In genomic region chr14:35161231-35161630, GRCh38 we compare ENCODE assay signal across 10 cellular contexts. TPM values are rescaled to one million over a fixed set of nuclear protein-coding genes. Genes with fewer than 3 reads are reported as not detected.
DNase-seq lines count a peak whose midpoint lies in the region; ATAC-seq lines count a peak whose summit lies in the region.
"Had no signal": no experiment of that assay in that cellular context is flagged by ENCODE, and none has a peak within 500 bp of the region (broad histone marks: within the 10 kb centered on the region; RNA-seq: fewer than 3 reads in every experiment).

No MANE protein-coding gene starts in this region.

- peaks cover 31% of the 10 kb centered on the region for H3K36me3 ChIP-seq in CD4-positive, CD25-positive, alpha-beta regulatory T cell (ENCODE audit: control insufficient read depth, insufficient read depth, low read length)

- H3K27me3 Mint-ChIP-seq in CD4-positive, CD25-positive, alpha-beta regulatory T cell: no peaks in the 10 kb centered on the region
- no peaks in the 10 kb centered on the region for H3K27me3 Mint-ChIP-seq in activated T-helper 17 cell treated with anti-CD3 and anti-CD28 coated beads, Interleukin-2, amount 50 U/mL, for 72 hours

- no peaks in the 10 kb centered on the region for H3K27me3 ChIP-seq in CD4-positive, CD25-positive, alpha-beta regulatory T cell (ENCODE audit: control insufficient read depth, insufficient read depth, low read length)

- no peak overlapping the region for H3K4me3 ChIP-seq in CD4-positive, CD25-positive, alpha-beta regulatory T cell (ENCODE audit: low read depth, low read length)
- H3K4me3 ChIP-seq: coronary artery had no signal

- H3K36me3 Mint-ChIP-seq in CD4-positive, CD25-positive, alpha-beta regulatory T cell: peaks cover 34% of the 10 kb centered on the region
- H3K36me3 Mint-ChIP-seq in activated T-helper 17 cell treated with anti-CD3 and anti-CD28 coated beads, Interleukin-2, amount 50 U/mL, for 72 hours (ENCODE audit: low read depth): peaks cover 52% of the 10 kb centered on the region

- no peak overlapping the region for H3K4me3 Mint-ChIP-seq in CD4-positive, CD25-positive, alpha-beta regulatory T cell
- peak overlapping the region; percentile 73 for H3K4me3 Mint-ChIP-seq in activated T-helper 17 cell treated with anti-CD3 and anti-CD28 coated beads, Interleukin-2, amount 50 U/mL, for 72 hours

- no peaks in the 10 kb centered on the region for H3K9me3 ChIP-seq in CD4-positive, CD25-positive, alpha-beta regulatory T cell (ENCODE audit: control insufficient read depth in 2 of 2, low read length in 2 of 2)

- no peak for DNase-seq in CD4-positive, CD25-positive, alpha-beta regulatory T cell
- peak; percentile 69 for DNase-seq in iris pigment epithelial cell (ENCODE audit: low read depth)
- DNase-seq in iPS-NIHi7 (ENCODE audit: extremely low spot score): no peak
- no peak for DNase-seq in 8988T

- peak overlapping the region in 2 of 3 donors; percentile 26 to 40 for H3K27ac Mint-ChIP-seq in CD4-positive, CD25-positive, alpha-beta regulatory T cell
- peak overlapping the region; percentile 88 for H3K27ac Mint-ChIP-seq in activated T-helper 17 cell treated with anti-CD3 and anti-CD28 coated beads, Interleukin-2, amount 50 U/mL, for 72 hours

- ATAC-seq in CD4-positive, CD25-positive, alpha-beta regulatory T cell (ENCODE audit: low read depth in 2 of 2): peak in 1 of 2 donors; percentile 34
- ATAC-seq in GM18868 (IDR thresholded peaks at IDR 0.05; ENCODE audit: unreplicated experiment) (peak; percentile 63), GM21619 (IDR thresholded peaks at IDR 0.05; ENCODE audit: unreplicated experiment) (no peak), GM21515 (IDR thresholded peaks at IDR 0.05; ENCODE audit: unreplicated experiment) (no peak)
- peak; percentile 71 for ATAC-seq in activated T-helper 17 cell treated with anti-CD3 and anti-CD28 coated beads, Interleukin-2, amount 50 U/mL, for 72 hours (replicated peaks)

- peaks cover 33 to 52% (median 37%) of the 10 kb centered on the region in 4 donors for H3K4me1 Mint-ChIP-seq in CD4-positive, CD25-positive, alpha-beta regulatory T cell
- H3K4me1 Mint-ChIP-seq in activated T-helper 17 cell treated with anti-CD3 and anti-CD28 coated beads, Interleukin-2, amount 50 U/mL, for 72 hours: peaks cover 41% of the 10 kb centered on the region

- H3K4me1 ChIP-seq in CD4-positive, CD25-positive, alpha-beta regulatory T cell (ENCODE audit: control insufficient read depth, insufficient read depth, low read length, poor library complexity, severe bottlenecking): peaks cover 8% of the 10 kb centered on the region
- H3K4me1 ChIP-seq: parathyroid adenoma had no signal

- H3K9me3 Mint-ChIP-seq in CD4-positive, CD25-positive, alpha-beta regulatory T cell: no peaks in the 10 kb centered on the region
- H3K9me3 Mint-ChIP-seq in activated T-helper 17 cell treated with anti-CD3 and anti-CD28 coated beads, Interleukin-2, amount 50 U/mL, for 72 hours: no peaks in the 10 kb centered on the region

- peak overlapping the region; percentile 2 for H3K27ac ChIP-seq in CD4-positive, CD25-positive, alpha-beta regulatory T cell (ENCODE audit: insufficient read depth, low read length, poor library complexity, severe bottlenecking)
- H3K27ac ChIP-seq: coronary artery, parathyroid adenoma had no signal

RNA-seq across cellular contexts. Expression of gene PRORP, which starts 38.9 kb away (rescaled TPM):
- 49.1 TPM for total RNA-seq in CD4-positive, CD25-positive, alpha-beta regulatory T cell
- 10 to 100 TPM; 76.3 to 83.1 (median 77.6) TPM for polyA plus RNA-seq in CD4-positive, CD25-positive, alpha-beta regulatory T cell
- 10 to 100 TPM; 40.3 to 52.9 TPM for total RNA-seq in activated T-helper 17 cell treated with anti-CD3 and anti-CD28 coated beads, Interleukin-2, amount 50 U/mL, for 72 hours

RNA-seq across cellular contexts. Expression of gene PPP2R3C, which starts 39.4 kb away (rescaled TPM):
- 52.6 TPM for total RNA-seq in CD4-positive, CD25-positive, alpha-beta regulatory T cell
- 100 to 1,000 TPM in 1 of 4 donors, 10 to 100 TPM in 3; 81.5 to 100 (median 89.3) TPM for polyA plus RNA-seq in CD4-positive, CD25-positive, alpha-beta regulatory T cell
- 10 to 100 TPM; 50.4 to 64.9 TPM for total RNA-seq in activated T-helper 17 cell treated with anti-CD3 and anti-CD28 coated beads, Interleukin-2, amount 50 U/mL, for 72 hours

Comparison
In these comparisons a context has a peak if more than half of its experiments do, and no peak if none do; other contexts are left out.
1. ATAC-seq: peak in GM18868 (single experiment) and activated T-helper 17 cell treated with anti-CD3 and anti-CD28 coated beads, Interleukin-2, amount 50 U/mL, for 72 hours (single experiment); none in GM21619 (single experiment) and GM21515 (single experiment).